Comparison of ENCODE assay signal across 20 cellular contexts in genomic region chr3:140599496-140599895, GRCh38.
"Had no signal": no experiment of that assay in that cellular context is flagged by ENCODE, and none has a peak within 500 bp of the region (broad histone marks: within the 10 kb centered on the region; RNA-seq: fewer than 3 reads in every experiment).

No MANE protein-coding gene starts in this region.

- H3K9me3 ChIP-seq: esophagus muscularis mucosa, lower lobe of right lung, spleen, testis, upper lobe of left lung had no signal

- H3K27me3 Mint-ChIP-seq: stimulated activated memory B cell treated with anti-CD40 and anti-IgM and Interleukin-4, amounts not matched to agents 10 μg/mL and 1 μg/mL and 100 μg/mL, for 72 hours had no signal

- H3K4me1 Mint-ChIP-seq: activated CD4-positive, alpha-beta T cell treated with anti-CD3 and anti-CD28 coated beads, Interleukin-2, amount 10 ng/mL, durations not matched to agents 24 days and 14 days; mesothelial cell of epicardium; stimulated activated memory B cell treated with anti-CD40 and anti-IgM and Interleukin-4, amounts not matched to agents 10 μg/mL and 1 μg/mL and 100 μg/mL, for 72 hours had no signal

- H3K27ac ChIP-seq: brain microvascular endothelial cell, esophagus muscularis mucosa, lower lobe of right lung, spleen, testis, upper lobe of left lung had no signal

- DNase-seq: activated CD4-positive, alpha-beta T cell treated with anti-CD3 and anti-CD28 coated beads, Interleukin-2, amount 10 ng/mL, durations not matched to agents 24 days and 14 days; activated CD8-positive, alpha-beta T cell treated with anti-CD3 and anti-CD28 coated beads for 36 hours; activated effector memory CD4-positive, alpha-beta T cell treated with Interleukin-2 at 50 U/mL for 16 hours; activated naive CD4-positive, alpha-beta T cell treated with anti-CD3 and anti-CD28 coated beads, Interleukin-2, amount 50 U/mL, for 16 hours; activated T-cell treated with anti-CD3 and anti-CD28 coated beads, Interleukin-2, amount 50 U/mL, for 4 hours; aorta; brain microvascular endothelial cell; cortex of kidney; effector CD4-positive, alpha-beta T cell; lower lobe of right lung; nucleus accumbens; spleen; stimulated activated CD4-positive, alpha-beta T cell treated with anti-CD3 and anti-CD28 coated beads, Interleukin-4, amount 100 ng/mL, for 4 hours; T1000; testis; upper lobe of left lung had no signal

- H3K4me3 ChIP-seq: esophagus muscularis mucosa, lower lobe of right lung, spleen, testis, upper lobe of left lung had no signal

- H3K4me1 ChIP-seq: lower lobe of right lung, spleen, upper lobe of left lung had no signal

- H3K4me3 Mint-ChIP-seq: activated CD4-positive, alpha-beta T cell treated with anti-CD3 and anti-CD28 coated beads, Interleukin-2, amount 10 ng/mL, durations not matched to agents 24 days and 14 days; activated CD8-positive, alpha-beta T cell treated with anti-CD3 and anti-CD28 coated beads for 36 hours; activated T-cell treated with anti-CD3 and anti-CD28 coated beads, Interleukin-2, amount 50 U/mL, for 4 hours; mesothelial cell of epicardium; nephron; stimulated activated memory B cell treated with anti-CD40 and anti-IgM and Interleukin-4, amounts not matched to agents 10 μg/mL and 1 μg/mL and 100 μg/mL, for 72 hours had no signal

- ATAC-seq: activated CD8-positive, alpha-beta T cell treated with anti-CD3 and anti-CD28 coated beads for 36 hours; activated T-cell treated with anti-CD3 and anti-CD28 coated beads, Interleukin-2, amount 50 U/mL, for 4 hours; lower lobe of right lung; stimulated activated memory B cell treated with anti-CD40 and anti-IgM and Interleukin-4, amounts not matched to agents 10 μg/mL and 1 μg/mL and 100 μg/mL, for 72 hours had no signal

- H3K36me3 ChIP-seq: brain microvascular endothelial cell, esophagus muscularis mucosa, lower lobe of right lung, spleen, upper lobe of left lung had no signal

- H3K27ac Mint-ChIP-seq: activated CD4-positive, alpha-beta T cell treated with anti-CD3 and anti-CD28 coated beads, Interleukin-2, amount 10 ng/mL, durations not matched to agents 24 days and 14 days; activated CD8-positive, alpha-beta T cell treated with anti-CD3 and anti-CD28 coated beads for 36 hours; mesothelial cell of epicardium; nephron; stimulated activated memory B cell treated with anti-CD40 and anti-IgM and Interleukin-4, amounts not matched to agents 10 μg/mL and 1 μg/mL and 100 μg/mL, for 72 hours had no signal

- H3K9me3 Mint-ChIP-seq: activated CD4-positive, alpha-beta T cell treated with anti-CD3 and anti-CD28 coated beads, Interleukin-2, amount 10 ng/mL, durations not matched to agents 24 days and 14 days; activated CD8-positive, alpha-beta T cell treated with anti-CD3 and anti-CD28 coated beads for 36 hours; activated T-cell treated with anti-CD3 and anti-CD28 coated beads, Interleukin-2, amount 50 U/mL, for 4 hours; mesothelial cell of epicardium; nephron; stimulated activated memory B cell treated with anti-CD40 and anti-IgM and Interleukin-4, amounts not matched to agents 10 μg/mL and 1 μg/mL and 100 μg/mL, for 72 hours had no signal

- H3K27me3 ChIP-seq: brain microvascular endothelial cell, esophagus muscularis mucosa, spleen, testis, upper lobe of left lung had no signal

- H3K36me3 Mint-ChIP-seq: mesothelial cell of epicardium; stimulated activated memory B cell treated with anti-CD40 and anti-IgM and Interleukin-4, amounts not matched to agents 10 μg/mL and 1 μg/mL and 100 μg/mL, for 72 hours had no signal
